Comparison of ENCODE assay signal across 11 cellular contexts in genomic region chr9:131707050-131707449, GRCh38. TPM values are rescaled to one million over a fixed set of nuclear protein-coding genes. Genes with fewer than 3 reads are reported as not detected.
DNase-seq lines count a peak whose midpoint lies in the region; ATAC-seq and TF ChIP-seq lines count a peak whose summit lies in the region.
"Had no signal": no experiment of that assay in that cellular context is flagged by ENCODE, and none has a peak within 500 bp of the region (broad histone marks: within the 10 kb centered on the region; RNA-seq: fewer than 3 reads in every experiment).

No MANE protein-coding gene starts in this region.

- peak overlapping the region; percentile 65 for H3K9ac ChIP-seq in skeletal muscle satellite cell (ENCODE audit: low read depth, low read length)

- no peaks in the 10 kb centered on the region for H3K27me3 Mint-ChIP-seq in CD8-positive, alpha-beta memory T cell

- peak overlapping the region; percentile 65 for H3K4me2 ChIP-seq in skeletal muscle satellite cell (ENCODE audit: low read length)

- intact Hi-C loops in Panc1 (cut with micrococcal nuclease; ENCODE audit: unreplicated experiment) (no loop called here), esophagus squamous epithelium (cut with DNase I) (no loop called here)

- no peak overlapping the region for H3K4me3 Mint-ChIP-seq in CD8-positive, alpha-beta memory T cell

- no peak for DNase-seq in CD8-positive, alpha-beta memory T cell
- DNase-seq in Panc1 (ENCODE audit: low read depth, low spot score), result no peak
- no peak for DNase-seq in esophagus squamous epithelium (lab: John Stamatoyannopoulos, UW)
- DNase-seq in stimulated activated CD4-positive, alpha-beta T cell treated with anti-CD3 and anti-CD28 coated beads, Interleukin-1b, Interleukin-23, amount 100 ng/mL, for 48 hours, result no peak
- DNase-seq in NCI-H1694 treated with DMSO at 0.1 percent for 48 hours (lab: John Stamatoyannopoulos, UW), result no peak
- no peak for DNase-seq in NCI-H2171 (lab: John Stamatoyannopoulos, UW)
- DNase-seq: activated T-cell treated with anti-CD3 and anti-CD28 coated beads, Interleukin-2, amount 50 U/mL, for 1 hour; cerebellar nuclear complex; DMS 273 treated with DMSO at 0.1 percent for 48 hours; stimulated activated naive CD4-positive, alpha-beta T cell treated with Interleukin-2 at 50 U/mL for 16 hours had no signal

- H3K36me3 ChIP-seq in CD8-positive, alpha-beta memory T cell (ENCODE audit: insufficient read depth, low read length), result no peaks in the 10 kb centered on the region
- no peaks in the 10 kb centered on the region for H3K36me3 ChIP-seq in Panc1 (ENCODE audit: control insufficient read depth, insufficient read depth, low read length)
- H3K36me3 ChIP-seq in esophagus squamous epithelium, result no peaks in the 10 kb centered on the region
- H3K36me3 ChIP-seq in skeletal muscle satellite cell (ENCODE audit: insufficient read depth, low read length), result no peaks in the 10 kb centered on the region

- 76 to 85% methylated on average over 5 of the region's 5 CpGs for whole genome bisulfite sequencing in esophagus squamous epithelium, 2 donors

- TF ChIP-seq CTCF in Panc1 (IDR thresholded peaks at IDR 0.05), result no peak
- TF ChIP-seq CTCF in esophagus squamous epithelium (IDR thresholded peaks at IDR 0.05), result no peak

- no peak overlapping the region for H3K27ac ChIP-seq in CD8-positive, alpha-beta memory T cell (ENCODE audit: low read depth, low read length)
- peak overlapping the region; percentile 1; the same call in 1 of the 2 replicates for H3K27ac ChIP-seq in Panc1 (ENCODE audit: low read length)
- H3K27ac ChIP-seq in esophagus squamous epithelium, result peak overlapping the region in 3 of 4 donors; percentile 62 to 79 (median 67)

- H3K27me3 ChIP-seq in CD8-positive, alpha-beta memory T cell (ENCODE audit: insufficient read depth, low read length, poor library complexity, severe bottlenecking), result no peaks in the 10 kb centered on the region
- H3K27me3 ChIP-seq in Panc1 (ENCODE audit: control insufficient read depth, insufficient read depth, low read length), result no peaks in the 10 kb centered on the region
- no peaks in the 10 kb centered on the region for H3K27me3 ChIP-seq in esophagus squamous epithelium
- no peaks in the 10 kb centered on the region for H3K27me3 ChIP-seq in skeletal muscle satellite cell (ENCODE audit: control insufficient read depth, insufficient read depth, low read length)

- H3K27ac Mint-ChIP-seq in CD8-positive, alpha-beta memory T cell, result peak overlapping the region in 6 of 8 donors; percentile 64 to 92 (median 78)

- peaks cover 77 to 99% (median 95%) of the 10 kb centered on the region in 3 donors for H3K4me1 Mint-ChIP-seq in CD8-positive, alpha-beta memory T cell

- no TSS peak for BruUV-seq in Panc1 (replicated peaks; lab: Mats Ljungman, UMichigan)

- TF ChIP-seq POLR2A in esophagus squamous epithelium (IDR thresholded peaks at IDR 0.05), result no peak

- peaks cover 79% of the 10 kb centered on the region for H3K4me1 ChIP-seq in CD8-positive, alpha-beta memory T cell (ENCODE audit: insufficient read depth, low read length)
- H3K4me1 ChIP-seq in Panc1 (ENCODE audit: control insufficient read depth, insufficient read depth, low read length), result peaks cover 43% of the 10 kb centered on the region
- peaks cover 29 to 98% (median 66%) of the 10 kb centered on the region in 3 donors for H3K4me1 ChIP-seq in esophagus squamous epithelium
- peaks cover 65% of the 10 kb centered on the region for H3K4me1 ChIP-seq in skeletal muscle satellite cell (ENCODE audit: control insufficient read depth, insufficient read depth, low read length)

- H3K9me3 ChIP-seq in CD8-positive, alpha-beta memory T cell (ENCODE audit: low read length), result no peaks in the 10 kb centered on the region
- no peaks in the 10 kb centered on the region for H3K9me3 ChIP-seq in Panc1 (ENCODE audit: control insufficient read depth, insufficient read depth, low read depth, low read length)
- H3K9me3 ChIP-seq in esophagus squamous epithelium, result no peaks in the 10 kb centered on the region
- no peaks in the 10 kb centered on the region for H3K9me3 ChIP-seq in skeletal muscle satellite cell (replicated peaks; ENCODE audit: low read length)

- H3K36me3 Mint-ChIP-seq in CD8-positive, alpha-beta memory T cell, result peaks cover 0 to 23% (median 5%) of the 10 kb centered on the region in 3 donors

- no peaks in the 10 kb centered on the region for H3K9me3 Mint-ChIP-seq in CD8-positive, alpha-beta memory T cell

- POLR2A ChIA-PET in CD8-positive, alpha-beta memory T cell (lab: Charles Lee), result no interaction called here
- POLR2A ChIA-PET in Panc1 (lab: Charles Lee), result no interaction called here

- in situ Hi-C loops in Panc1 (cut with HindIII; ENCODE audit: low pct_unique_long_range_greater_than_20kb, low sequenced_read_pairs), result no loop called here

- CTCF ChIA-PET in CD8-positive, alpha-beta memory T cell (lab: Charles Lee), result interaction anchor here (1.0 kb wide), 1 partner anchor 118 kb away, joined by 3 read pairs; no protein-coding TSS in a partner anchor
- CTCF ChIA-PET in Panc1 (lab: Charles Lee), result no interaction called here

- H3K4me3 ChIP-seq in CD8-positive, alpha-beta memory T cell (ENCODE audit: low read length), result no peak overlapping the region
- H3K4me3 ChIP-seq in Panc1 (ENCODE audit: low read depth in 2 of 2, low read length in 2 of 2) (no peak overlapping the region), esophagus squamous epithelium (no peak overlapping the region), skeletal muscle satellite cell (ENCODE audit: low read length) (peak overlapping the region; percentile 33)

- no peak for ATAC-seq in Panc1

RNA-seq across cellular contexts. Expression of gene RAPGEF1, which starts 32.8 kb away (rescaled TPM):
- total RNA-seq in CD8-positive, alpha-beta memory T cell, result 100 to 1,000 TPM; 145 to 148 TPM
- 20.1 TPM for polyA plus RNA-seq in CD8-positive, alpha-beta memory T cell
- 86.8 TPM for total RNA-seq in Panc1 (2021; ENCODE audit: unreplicated experiment)
- polyA plus RNA-seq in Panc1 (2012; ENCODE audit: insufficient read length), result 57.8 TPM
- 10 to 100 TPM; 12.2 to 40.4 (median 19.0) TPM for total RNA-seq in esophagus squamous epithelium
- total RNA-seq in skeletal muscle satellite cell (2012; rRNA removed), result 13.7 and 24.7 TPM in 2 replicates
